34 cellular contexts compared by ENCODE assay signal in genomic region chr17:6047966-6048365, GRCh38. TPM values are rescaled to one million over a fixed set of nuclear protein-coding genes. Genes with fewer than 3 reads are reported as not detected.
A peak's percentile ranks its signal among the peaks of the same experiment; 100 is the strongest.
DNase-seq lines count a peak whose midpoint lies in the region; ATAC-seq and TF ChIP-seq lines count a peak whose summit lies in the region.
"Had no signal": no experiment of that assay in that cellular context is flagged by ENCODE, and none has a peak within 500 bp of the region (broad histone marks: within the 10 kb centered on the region; RNA-seq: fewer than 3 reads in every experiment).

No MANE protein-coding gene starts in this region.

- no peak overlapping the region for H3K4me2 ChIP-seq in SK-N-SH

- H3K36me3 ChIP-seq in SK-N-SH (replicated peaks in 1 of 2; ENCODE audit: control insufficient read depth in 1 of 2, insufficient read depth in 2 of 2, low read length in 1 of 2) = no peaks in the 10 kb centered on the region
- H3K36me3 ChIP-seq: adrenal gland, cardiac muscle cell, esophagus squamous epithelium, SJSA1, spleen, tibial nerve had no signal

- no peak overlapping the region for H3K27ac ChIP-seq in SK-N-SH (ENCODE audit: low read depth in 2 of 2, low read length in 1 of 2)
- H3K27ac ChIP-seq: adrenal gland, C4-2B, cardiac muscle cell, esophagus squamous epithelium, SJSA1, spleen, tibial nerve had no signal

- CTCF ChIA-PET in SK-N-SH (lab: Yijun Ruan, JAX) = interaction anchor here (2.0 kb wide), 1 partner anchor 21 kb away, joined by 5 read pairs; no protein-coding TSS in a partner anchor

- H3F3A ChIP-seq in SK-N-SH (replicated peaks; ENCODE audit: insufficient read depth) = no peaks in the 10 kb centered on the region

- TF ChIP-seq EP300 in SK-N-SH (IDR thresholded peaks at IDR 0.05; ENCODE audit: borderline replicate concordance in 1 of 2, low read depth in 1 of 2, low read length in 1 of 2) = no peak

- DNase-seq in Daoy (ENCODE audit: low read depth) (peak; percentile 25), amniotic epithelial cell (ENCODE audit: low read depth) (peak; percentile 62), glomerular visceral epithelial cell (ENCODE audit: extremely low spot score) (peak; percentile 54), retinal pigment epithelial cell (ENCODE audit: low read depth) (peak; percentile 94), NCI-H1092 treated with DMSO at 0.1 percent for 48 hours (lab: John Stamatoyannopoulos, UW) (no peak), SK-N-SH (no peak)
- DNase-seq: activated CD4-positive, alpha-beta T cell treated with anti-CD3 and anti-CD28 coated beads, Interleukin-2, amount 50 U/mL, for 4 hours; activated CD4-positive, CD25-positive, alpha-beta regulatory T cell; activated naive CD4-positive, alpha-beta T cell; activated T-cell treated with anti-CD3 and anti-CD28 coated beads, Interleukin-2, amount 50 U/mL, for 72 hours; adrenal gland; Calu3; cortex of kidney; DND-41; endodermal cell; esophagus squamous epithelium; H7; hypothalamus; midbrain; NCI-H1105 treated with DMSO at 0.1 percent for 48 hours; NCI-H2029; NCI-H226; retina; T-cell had no signal

- no peak for TF ChIP-seq CTCF in retinal pigment epithelial cell (conservative IDR thresholded peaks at IDR 0.05; ENCODE audit: low read depth, low read length)
- no peak for TF ChIP-seq CTCF in SK-N-SH (IDR thresholded peaks at IDR 0.05)

- POLR2A ChIA-PET in SK-N-SH (lab: Yijun Ruan, JAX) = no interaction called here

- no peaks in the 10 kb centered on the region for H3K9me3 ChIP-seq in SK-N-SH
- H3K9me3 ChIP-seq: adrenal gland, esophagus squamous epithelium, SJSA1, spleen had no signal

- WGBS in SK-N-SH (ENCODE audit: low lambda C conversion rate) = 8% methylated on average over 2 of the region's 3 CpGs

- H3K9ac ChIP-seq in SK-N-SH = no peak overlapping the region

- no peaks in the 10 kb centered on the region for H3K4me1 ChIP-seq in SK-N-SH (ENCODE audit: control insufficient read depth in 1 of 2, insufficient read depth in 2 of 2, low read depth in 1 of 2, low read length in 1 of 2)
- H3K4me1 ChIP-seq: adrenal gland, spleen, tibial nerve had no signal

- H4K20me1 ChIP-seq in SK-N-SH (ENCODE audit: insufficient read depth) = no peaks in the 10 kb centered on the region

- no peak overlapping the region for H2AFZ ChIP-seq in SK-N-SH (ENCODE audit: low read depth)

- H3K27me3 ChIP-seq in SK-N-SH (ENCODE audit: insufficient read depth) = peaks cover 5% of the 10 kb centered on the region; the same call in 1 of the 2 replicates
- H3K27me3 ChIP-seq: adrenal gland, cardiac muscle cell, SJSA1, tibial nerve had no signal

- H3K4me3 ChIP-seq in retinal pigment epithelial cell (ENCODE audit: low read length) (no peak overlapping the region), SK-N-SH (ENCODE audit: low read depth in 2 of 2, low read length in 1 of 2) (no peak overlapping the region)
- H3K4me3 ChIP-seq: adrenal gland, cardiac muscle cell, esophagus squamous epithelium, GM12878, K562, SJSA1, spleen, tibial nerve had no signal

- ATAC-seq in GM18907 (IDR thresholded peaks at IDR 0.05; ENCODE audit: unreplicated experiment) = no peak
- ATAC-seq: activated T-cell treated with anti-CD3 and anti-CD28 coated beads, Interleukin-2, amount 50 U/mL, for 72 hours; GM12878; K562; natural killer cell treated with Interleukin-12 subunit alpha and Interleukin-12 subunit beta and Interleukin-15 and Interleukin-18, amount 100 ng/mL, for 72 hours; T-cell had no signal

- no peaks in the 10 kb centered on the region for H3K9me2 ChIP-seq in SK-N-SH

- TF ChIP-seq RAD21 in SK-N-SH (IDR thresholded peaks at IDR 0.05; ENCODE audit: low read length) = no peak

- H3K79me2 ChIP-seq in SK-N-SH (ENCODE audit: insufficient read depth) = no peaks in the 10 kb centered on the region

TF ChIP-seq in SK-N-SH, 30 proteins besides CTCF, POLR2A, EP300 and RAD21:
- TF ChIP-seq FOXM1 (IDR thresholded peaks at IDR 0.05; ENCODE audit: low read depth) = no peak
- TF ChIP-seq, protein P1, sequence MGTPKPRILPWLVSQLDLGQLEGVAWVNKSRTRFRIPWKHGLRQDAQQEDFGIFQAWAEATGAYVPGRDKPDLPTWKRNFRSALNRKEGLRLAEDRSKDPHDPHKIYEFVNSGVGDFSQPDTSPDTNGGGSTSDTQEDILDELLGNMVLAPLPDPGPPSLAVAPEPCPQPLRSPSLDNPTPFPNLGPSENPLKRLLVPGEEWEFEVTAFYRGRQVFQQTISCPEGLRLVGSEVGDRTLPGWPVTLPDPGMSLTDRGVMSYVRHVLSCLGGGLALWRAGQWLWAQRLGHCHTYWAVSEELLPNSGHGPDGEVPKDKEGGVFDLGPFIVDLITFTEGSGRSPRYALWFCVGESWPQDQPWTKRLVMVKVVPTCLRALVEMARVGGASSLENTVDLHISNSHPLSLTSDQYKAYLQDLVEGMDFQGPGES (IDR thresholded peaks at IDR 0.05; ENCODE audit: low read depth, low read length) = no peak
- no peak for TF ChIP-seq FOXJ3 (CRISPR knock-in tag; IDR thresholded peaks at IDR 0.05)
- TF ChIP-seq YY1 (IDR thresholded peaks at IDR 0.05; ENCODE audit: low read depth) = no peak
- TF ChIP-seq MEF2A (IDR thresholded peaks at IDR 0.05; ENCODE audit: borderline replicate concordance, low read depth) = no peak
- no peak for TF ChIP-seq NRF1 (IDR thresholded peaks at IDR 0.05; ENCODE audit: low read depth, low read length)
- TF ChIP-seq FOSL2 (IDR thresholded peaks at IDR 0.05; ENCODE audit: borderline replicate concordance, low read depth) = no peak
- no peak for TF ChIP-seq ELF1 (IDR thresholded peaks at IDR 0.05)
- TF ChIP-seq, protein P2, sequence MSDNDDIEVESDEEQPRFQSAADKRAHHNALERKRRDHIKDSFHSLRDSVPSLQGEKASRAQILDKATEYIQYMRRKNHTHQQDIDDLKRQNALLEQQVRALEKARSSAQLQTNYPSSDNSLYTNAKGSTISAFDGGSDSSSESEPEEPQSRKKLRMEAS (IDR thresholded peaks at IDR 0.05; ENCODE audit: low read depth) = no peak
- TF ChIP-seq TEAD4 (IDR thresholded peaks at IDR 0.05; ENCODE audit: borderline replicate concordance, insufficient read depth) = no peak
- no peak for TF ChIP-seq MXI1 (IDR thresholded peaks at IDR 0.05; ENCODE audit: low read depth, low read length)
- no peak for TF ChIP-seq TCF12 (IDR thresholded peaks at IDR 0.05)
- no peak for TF ChIP-seq ZBTB33 (IDR thresholded peaks at IDR 0.05; ENCODE audit: borderline replicate concordance, low read depth)

RNA-seq across cellular contexts. Expression of gene WSCD1, which starts 22.2 kb away (rescaled TPM):
- 9.2 and 9.8 TPM in 2 replicates for total RNA-seq in Daoy (2014; rRNA removed; shearing (Covaris generic))
- 0.03 TPM in 2 replicates for polyA plus RNA-seq in SK-N-SH (2012; rRNA removed)
- 0.03 and 0.05 TPM in 2 replicates for polyA plus RNA-seq in SK-N-SH (2012; cell fraction: cytosol; rRNA removed)
- polyA plus RNA-seq in SK-N-SH (2012; cell fraction: nucleus; rRNA removed) = 0.02 TPM in 1 of 2 replicates, not detected in the other
- total RNA-seq: GM12878, K562, MCF 10A had no signal
- polyA plus RNA-seq: K562 had no signal

Comparison
In these comparisons a context has a peak if more than half of its experiments do, and no peak if none do; other contexts are left out.
1. DNase-seq: peak in Daoy (single experiment), amniotic epithelial cell (single experiment), glomerular visceral epithelial cell (single experiment) and retinal pigment epithelial cell (single experiment); none in NCI-H1092 treated with DMSO at 0.1 percent for 48 hours (single experiment) and SK-N-SH (single experiment).